Comparison of ENCODE assay signal across 1 cellular context in genomic region chr9:124511891-124512805, GRCh38.
TF ChIP-seq lines count a peak whose summit lies in the region.

No MANE protein-coding gene starts in this region.

TF ChIP-seq in HepG2, 621 proteins besides CTCF, POLR2A, EP300 and RAD21 (continued from another document and continues in another):
- TF ChIP-seq, protein P1, sequence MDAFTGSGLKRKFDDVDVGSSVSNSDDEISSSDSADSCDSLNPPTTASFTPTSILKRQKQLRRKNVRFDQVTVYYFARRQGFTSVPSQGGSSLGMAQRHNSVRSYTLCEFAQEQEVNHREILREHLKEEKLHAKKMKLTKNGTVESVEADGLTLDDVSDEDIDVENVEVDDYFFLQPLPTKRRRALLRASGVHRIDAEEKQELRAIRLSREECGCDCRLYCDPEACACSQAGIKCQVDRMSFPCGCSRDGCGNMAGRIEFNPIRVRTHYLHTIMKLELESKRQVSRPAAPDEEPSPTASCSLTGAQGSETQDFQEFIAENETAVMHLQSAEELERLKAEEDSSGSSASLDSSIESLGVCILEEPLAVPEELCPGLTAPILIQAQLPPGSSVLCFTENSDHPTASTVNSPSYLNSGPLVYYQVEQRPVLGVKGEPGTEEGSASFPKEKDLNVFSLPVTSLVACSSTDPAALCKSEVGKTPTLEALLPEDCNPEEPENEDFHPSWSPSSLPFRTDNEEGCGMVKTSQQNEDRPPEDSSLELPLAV (CRISPR knock-in tag; conservative IDR thresholded peaks at IDR 0.05; ENCODE audit: low read depth) = no peak
- no peak for TF ChIP-seq ZNF878 (CRISPR knock-in tag; IDR thresholded peaks at IDR 0.05)
- TF ChIP-seq, protein P2, sequence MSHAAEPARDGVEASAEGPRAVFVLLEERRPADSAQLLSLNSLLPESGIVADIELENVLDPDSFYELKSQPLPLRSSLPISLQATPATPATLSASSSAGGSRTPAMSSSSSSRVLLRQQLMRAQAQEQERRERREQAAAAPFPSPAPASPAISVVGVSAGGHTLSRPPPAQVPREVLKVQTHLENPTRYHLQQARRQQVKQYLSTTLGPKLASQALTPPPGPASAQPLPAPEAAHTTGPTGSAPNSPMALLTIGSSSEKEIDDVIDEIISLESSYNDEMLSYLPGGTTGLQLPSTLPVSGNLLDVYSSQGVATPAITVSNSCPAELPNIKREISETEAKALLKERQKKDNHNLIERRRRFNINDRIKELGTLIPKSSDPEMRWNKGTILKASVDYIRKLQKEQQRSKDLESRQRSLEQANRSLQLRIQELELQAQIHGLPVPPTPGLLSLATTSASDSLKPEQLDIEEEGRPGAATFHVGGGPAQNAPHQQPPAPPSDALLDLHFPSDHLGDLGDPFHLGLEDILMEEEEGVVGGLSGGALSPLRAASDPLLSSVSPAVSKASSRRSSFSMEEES (CRISPR knock-in tag; IDR thresholded peaks at IDR 0.05) = no peak; the same call in 1 of the 2 replicates
- peak; percentile 64 for TF ChIP-seq ZNF607 (CRISPR knock-in tag; IDR thresholded peaks at IDR 0.05; ENCODE audit: borderline replicate concordance)
- TF ChIP-seq, protein P3, sequence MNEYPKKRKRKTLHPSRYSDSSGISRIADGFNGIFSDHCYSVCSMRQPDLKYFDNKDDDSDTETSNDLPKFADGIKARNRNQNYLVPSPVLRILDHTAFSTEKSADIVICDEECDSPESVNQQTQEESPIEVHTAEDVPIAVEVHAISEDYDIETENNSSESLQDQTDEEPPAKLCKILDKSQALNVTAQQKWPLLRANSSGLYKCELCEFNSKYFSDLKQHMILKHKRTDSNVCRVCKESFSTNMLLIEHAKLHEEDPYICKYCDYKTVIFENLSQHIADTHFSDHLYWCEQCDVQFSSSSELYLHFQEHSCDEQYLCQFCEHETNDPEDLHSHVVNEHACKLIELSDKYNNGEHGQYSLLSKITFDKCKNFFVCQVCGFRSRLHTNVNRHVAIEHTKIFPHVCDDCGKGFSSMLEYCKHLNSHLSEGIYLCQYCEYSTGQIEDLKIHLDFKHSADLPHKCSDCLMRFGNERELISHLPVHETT (CRISPR knock-in tag; conservative IDR thresholded peaks at IDR 0.05) = no peak
- TF ChIP-seq, protein P4, sequence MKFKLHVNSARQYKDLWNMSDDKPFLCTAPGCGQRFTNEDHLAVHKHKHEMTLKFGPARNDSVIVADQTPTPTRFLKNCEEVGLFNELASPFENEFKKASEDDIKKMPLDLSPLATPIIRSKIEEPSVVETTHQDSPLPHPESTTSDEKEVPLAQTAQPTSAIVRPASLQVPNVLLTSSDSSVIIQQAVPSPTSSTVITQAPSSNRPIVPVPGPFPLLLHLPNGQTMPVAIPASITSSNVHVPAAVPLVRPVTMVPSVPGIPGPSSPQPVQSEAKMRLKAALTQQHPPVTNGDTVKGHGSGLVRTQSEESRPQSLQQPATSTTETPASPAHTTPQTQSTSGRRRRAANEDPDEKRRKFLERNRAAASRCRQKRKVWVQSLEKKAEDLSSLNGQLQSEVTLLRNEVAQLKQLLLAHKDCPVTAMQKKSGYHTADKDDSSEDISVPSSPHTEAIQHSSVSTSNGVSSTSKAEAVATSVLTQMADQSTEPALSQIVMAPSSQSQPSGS (CRISPR knock-in tag; IDR thresholded peaks at IDR 0.05) = no peak
- TF ChIP-seq ZNF317 (CRISPR knock-in tag; IDR thresholded peaks at IDR 0.05) = no peak
- TF ChIP-seq GATAD2A (CRISPR knock-in tag; IDR thresholded peaks at IDR 0.05) = peak; percentile 91
- TF ChIP-seq REPIN1 (CRISPR knock-in tag; IDR thresholded peaks at IDR 0.05; ENCODE audit: borderline replicate concordance, low read depth) = 0 out of 2 replicates have a peak, but pooled peaks have one; percentile 42
- TF ChIP-seq FLYWCH1 (CRISPR knock-in tag; IDR thresholded peaks at IDR 0.05) = no peak
- TF ChIP-seq TAF15 (IDR thresholded peaks at IDR 0.05; ENCODE audit: low read depth, low read length, poor library complexity, severe bottlenecking) = no peak
- TF ChIP-seq ZNF180 (CRISPR knock-in tag; IDR thresholded peaks at IDR 0.05; ENCODE audit: borderline replicate concordance, low read depth) = no peak
- peak; percentile 64 for TF ChIP-seq MED1 (CRISPR knock-in tag; IDR thresholded peaks at IDR 0.05)
- TF ChIP-seq HIC2 (CRISPR knock-in tag; IDR thresholded peaks at IDR 0.05; ENCODE audit: low read depth) = peak; percentile 98
- TF ChIP-seq, protein P5, sequence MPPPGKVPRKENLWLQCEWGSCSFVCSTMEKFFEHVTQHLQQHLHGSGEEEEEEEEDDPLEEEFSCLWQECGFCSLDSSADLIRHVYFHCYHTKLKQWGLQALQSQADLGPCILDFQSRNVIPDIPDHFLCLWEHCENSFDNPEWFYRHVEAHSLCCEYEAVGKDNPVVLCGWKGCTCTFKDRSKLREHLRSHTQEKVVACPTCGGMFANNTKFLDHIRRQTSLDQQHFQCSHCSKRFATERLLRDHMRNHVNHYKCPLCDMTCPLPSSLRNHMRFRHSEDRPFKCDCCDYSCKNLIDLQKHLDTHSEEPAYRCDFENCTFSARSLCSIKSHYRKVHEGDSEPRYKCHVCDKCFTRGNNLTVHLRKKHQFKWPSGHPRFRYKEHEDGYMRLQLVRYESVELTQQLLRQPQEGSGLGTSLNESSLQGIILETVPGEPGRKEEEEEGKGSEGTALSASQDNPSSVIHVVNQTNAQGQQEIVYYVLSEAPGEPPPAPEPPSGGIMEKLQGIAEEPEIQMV (CRISPR knock-in tag; IDR thresholded peaks at IDR 0.05; ENCODE audit: low read depth) = peak; percentile 2; the same call in 1 of the 2 replicates
- peak; percentile 68; the same call in 1 of the 2 replicates for TF ChIP-seq RCOR2 (CRISPR knock-in tag; IDR thresholded peaks at IDR 0.05)
- TF ChIP-seq U2AF1 (optimal IDR thresholded peaks at IDR 0.05; ENCODE audit: low read depth, low read length) = no peak
- no peak for TF ChIP-seq ZNF496 (CRISPR knock-in tag; IDR thresholded peaks at IDR 0.05; ENCODE audit: insufficient replicate concordance)
- TF ChIP-seq BORCS8-MEF2B (CRISPR knock-in tag; IDR thresholded peaks at IDR 0.05) = 0 out of 2 replicates have a peak, but pooled peaks have one; percentile 54
- TF ChIP-seq CBX2 (IDR thresholded peaks at IDR 0.05; ENCODE audit: low read depth, low read length) = no peak
- TF ChIP-seq CBX2 (CRISPR knock-in tag; IDR thresholded peaks at IDR 0.05; ENCODE audit: low read depth) = no peak
- TF ChIP-seq ZNF12 (CRISPR knock-in tag; IDR thresholded peaks at IDR 0.05) = no peak
- no peak for TF ChIP-seq ZFP82 (CRISPR knock-in tag; IDR thresholded peaks at IDR 0.05; ENCODE audit: borderline replicate concordance)
- TF ChIP-seq CBX5 (CRISPR knock-in tag; IDR thresholded peaks at IDR 0.05; ENCODE audit: borderline replicate concordance) = no peak
- no peak for TF ChIP-seq ZFAT (CRISPR knock-in tag; conservative IDR thresholded peaks at IDR 0.05)
- no peak for TF ChIP-seq ATF7-NPFF (CRISPR knock-in tag; IDR thresholded peaks at IDR 0.05; ENCODE audit: low read depth)
- TF ChIP-seq, protein P6, sequence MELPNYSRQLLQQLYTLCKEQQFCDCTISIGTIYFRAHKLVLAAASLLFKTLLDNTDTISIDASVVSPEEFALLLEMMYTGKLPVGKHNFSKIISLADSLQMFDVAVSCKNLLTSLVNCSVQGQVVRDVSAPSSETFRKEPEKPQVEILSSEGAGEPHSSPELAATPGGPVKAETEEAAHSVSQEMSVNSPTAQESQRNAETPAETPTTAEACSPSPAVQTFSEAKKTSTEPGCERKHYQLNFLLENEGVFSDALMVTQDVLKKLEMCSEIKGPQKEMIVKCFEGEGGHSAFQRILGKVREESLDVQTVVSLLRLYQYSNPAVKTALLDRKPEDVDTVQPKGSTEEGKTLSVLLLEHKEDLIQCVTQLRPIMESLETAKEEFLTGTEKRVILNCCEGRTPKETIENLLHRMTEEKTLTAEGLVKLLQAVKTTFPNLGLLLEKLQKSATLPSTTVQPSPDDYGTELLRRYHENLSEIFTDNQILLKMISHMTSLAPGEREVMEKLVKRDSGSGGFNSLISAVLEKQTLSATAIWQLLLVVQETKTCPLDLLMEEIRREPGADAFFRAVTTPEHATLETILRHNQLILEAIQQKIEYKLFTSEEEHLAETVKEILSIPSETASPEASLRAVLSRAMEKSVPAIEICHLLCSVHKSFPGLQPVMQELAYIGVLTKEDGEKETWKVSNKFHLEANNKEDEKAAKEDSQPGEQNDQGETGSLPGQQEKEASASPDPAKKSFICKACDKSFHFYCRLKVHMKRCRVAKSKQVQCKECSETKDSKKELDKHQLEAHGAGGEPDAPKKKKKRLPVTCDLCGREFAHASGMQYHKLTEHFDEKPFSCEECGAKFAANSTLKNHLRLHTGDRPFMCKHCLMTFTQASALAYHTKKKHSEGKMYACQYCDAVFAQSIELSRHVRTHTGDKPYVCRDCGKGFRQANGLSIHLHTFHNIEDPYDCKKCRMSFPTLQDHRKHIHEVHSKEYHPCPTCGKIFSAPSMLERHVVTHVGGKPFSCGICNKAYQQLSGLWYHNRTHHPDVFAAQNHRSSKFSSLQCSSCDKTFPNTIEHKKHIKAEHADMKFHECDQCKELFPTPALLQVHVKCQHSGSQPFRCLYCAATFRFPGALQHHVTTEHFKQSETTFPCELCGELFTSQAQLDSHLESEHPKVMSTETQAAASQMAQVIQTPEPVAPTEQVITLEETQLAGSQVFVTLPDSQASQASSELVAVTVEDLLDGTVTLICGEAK (IDR thresholded peaks at IDR 0.05) = no peak
- TF ChIP-seq, protein P6 (CRISPR knock-in tag; IDR thresholded peaks at IDR 0.05) = peak; percentile 17; the same call in 1 of the 2 replicates
- TF ChIP-seq ZC3H4 (CRISPR knock-in tag; IDR thresholded peaks at IDR 0.05; ENCODE audit: borderline replicate concordance) = no peak
- TF ChIP-seq ARHGAP35 (CRISPR knock-in tag; IDR thresholded peaks at IDR 0.05; ENCODE audit: borderline replicate concordance) = peak; percentile 83
- 0 out of 2 replicates have a peak, but pooled peaks have one; percentile 37 for TF ChIP-seq MEIS2 (CRISPR knock-in tag; IDR thresholded peaks at IDR 0.05)
- no peak for TF ChIP-seq GLI4 (CRISPR knock-in tag; IDR thresholded peaks at IDR 0.05; ENCODE audit: borderline replicate concordance)
- no peak for TF ChIP-seq SMYD3 (CRISPR knock-in tag; IDR thresholded peaks at IDR 0.05)
- peak; percentile 40; the same call in 1 of the 2 replicates for TF ChIP-seq RBFOX2 (IDR thresholded peaks at IDR 0.05; ENCODE audit: low read depth, low read length)
- TF ChIP-seq ZNF121 (CRISPR knock-in tag; IDR thresholded peaks at IDR 0.05) = no peak
- no peak for TF ChIP-seq SMAD3 (CRISPR knock-in tag; IDR thresholded peaks at IDR 0.05)
- TF ChIP-seq ZNF776 (CRISPR knock-in tag; IDR thresholded peaks at IDR 0.05) = no peak
- no peak for TF ChIP-seq MTF1 (CRISPR knock-in tag; IDR thresholded peaks at IDR 0.05)
- no peak for TF ChIP-seq PTBP1 (IDR thresholded peaks at IDR 0.05; ENCODE audit: low read depth, low read length, poor library complexity, severe bottlenecking)
- peak; percentile 74; the same call in 1 of the 2 replicates for TF ChIP-seq ZNF451 (CRISPR knock-in tag; IDR thresholded peaks at IDR 0.05)
- TF ChIP-seq ARID3A (IDR thresholded peaks at IDR 0.05; ENCODE audit: low read depth, low read length) = no peak
- no peak for TF ChIP-seq CBFB (CRISPR knock-in tag; IDR thresholded peaks at IDR 0.05)
- TF ChIP-seq ZNF569 (CRISPR knock-in tag; IDR thresholded peaks at IDR 0.05; ENCODE audit: borderline replicate concordance) = no peak
